15 cellular contexts compared by ENCODE assay signal in the genomic region with DNA sequence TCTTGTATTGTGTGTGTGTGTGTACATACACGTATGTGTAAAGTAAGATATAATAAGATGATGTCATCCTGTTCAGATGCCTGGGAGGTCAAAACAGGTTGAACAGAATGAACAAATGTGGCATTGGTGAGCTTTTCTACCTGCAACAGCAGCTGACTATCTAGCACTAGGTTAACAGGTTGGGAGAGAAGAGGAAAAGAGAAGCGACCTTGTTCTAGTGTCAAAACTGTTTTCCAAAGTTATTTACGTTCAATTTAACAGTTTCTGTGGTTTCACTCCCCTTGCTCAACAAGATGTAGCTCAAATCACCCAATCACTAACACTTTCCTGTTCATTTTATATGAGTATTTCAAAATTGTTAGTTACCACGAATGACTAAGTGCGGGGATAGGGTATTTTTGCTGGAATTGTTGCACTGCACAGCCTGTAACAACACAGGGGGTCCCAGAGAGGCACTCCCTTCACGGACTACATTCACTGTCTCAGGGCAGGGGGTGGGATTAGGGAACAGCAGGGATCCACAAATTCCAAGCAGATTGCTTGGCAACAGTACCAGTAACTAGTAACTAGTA.
DNase-seq lines count a peak whose midpoint lies in the region; ATAC-seq and TF ChIP-seq lines count a peak whose summit lies in the region.
"Had no signal": no experiment of that assay in that cellular context is flagged by ENCODE, and none has a peak within 500 bp of the region (broad histone marks: within the 10 kb centered on the region; RNA-seq: fewer than 3 reads in every experiment).

No MANE protein-coding gene starts in this region.

- CTCF ChIA-PET in MCF 10A (lab: Yijun Ruan, JAX), result interaction anchor here (0.6 kb wide), 1 partner anchor 11 kb away, joined by 4 read pairs; no protein-coding TSS in a partner anchor

- H3K79me2 ChIP-seq in smooth muscle cell (ENCODE audit: low read depth) (no peaks in the 10 kb centered on the region), hepatocyte (no peaks in the 10 kb centered on the region)

- in situ Hi-C loops in gastrocnemius medialis (cut with MboI; ENCODE audit: low sequenced_read_pairs in 4 of 4), result no loop called here

- 74% methylated on average over 6 of the region's 6 CpGs for WGBS in smooth muscle cell (ENCODE audit: low lambda C conversion rate)
- WGBS in hepatocyte (ENCODE audit: low lambda C conversion rate, missing lambda C conversion rate), result 72% methylated on average over 6 of the region's 6 CpGs

- H3K9me3 ChIP-seq in breast epithelium (no peaks in the 10 kb centered on the region), smooth muscle cell (replicated peaks; ENCODE audit: low read depth) (no peaks in the 10 kb centered on the region), gastrocnemius medialis (no peaks in the 10 kb centered on the region), hepatocyte (ENCODE audit: low read depth) (no peaks in the 10 kb centered on the region)
- H3K9me3 ChIP-seq: BE2C, Peyer's patch had no signal

- no peaks in the 10 kb centered on the region for H3K4me1 Mint-ChIP-seq in MCF 10A (ENCODE audit: insufficient read depth, unreplicated experiment)
- H3K4me1 Mint-ChIP-seq in endothelial cell (ENCODE audit: unreplicated experiment), result peaks cover 19% of the 10 kb centered on the region

- H3K27me3 ChIP-seq in breast epithelium (no peaks in the 10 kb centered on the region), smooth muscle cell (ENCODE audit: low read depth) (no peaks in the 10 kb centered on the region), gastrocnemius medialis (no peaks in the 10 kb centered on the region), hepatocyte (no peaks in the 10 kb centered on the region)
- H3K27me3 ChIP-seq: BE2C, Peyer's patch had no signal

- TF ChIP-seq CTCF in MCF 10A (IDR thresholded peaks at IDR 0.05; ENCODE audit: unreplicated experiment) (no peak), breast epithelium (IDR thresholded peaks at IDR 0.05) (no peak), endothelial cell (IDR thresholded peaks at IDR 0.05; ENCODE audit: unreplicated experiment) (no peak), smooth muscle cell (IDR thresholded peaks at IDR 0.05; ENCODE audit: borderline replicate concordance, insufficient read depth, poor library complexity, severe bottlenecking) (no peak), gastrocnemius medialis (IDR thresholded peaks at IDR 0.05 in 4 of 5, conservative IDR thresholded peaks at IDR 0.05 in 1 of 5) (no peak), hepatocyte (IDR thresholded peaks at IDR 0.05; ENCODE audit: poor library complexity) (no peak)

- no peaks in the 10 kb centered on the region for H3F3A ChIP-seq in smooth muscle cell (ENCODE audit: low read depth)

- BruUV-seq in MCF 10A (replicated peaks; lab: Mats Ljungman, UMichigan), result no TSS peak

- H3K4me1 ChIP-seq in breast epithelium (no peaks in the 10 kb centered on the region), smooth muscle cell (ENCODE audit: low read depth) (peaks cover 22% of the 10 kb centered on the region), gastrocnemius medialis (peaks cover 13 to 18% of the 10 kb centered on the region in 2 donors), hepatocyte (ENCODE audit: insufficient read depth) (no peaks in the 10 kb centered on the region)
- H3K4me1 ChIP-seq: BE2C had no signal

- intact Hi-C loops in MCF 10A (cut with micrococcal nuclease), result no loop called here
- intact Hi-C loops in breast epithelium (cut with DNase I; ENCODE audit: low total_unique reads), result no loop called here
- intact Hi-C loops in gastrocnemius medialis (cut with DNase I; ENCODE audit: low total_unique reads), result no loop called here

- H3K36me3 ChIP-seq in breast epithelium (peaks cover 4% of the 10 kb centered on the region), smooth muscle cell (ENCODE audit: low read depth) (no peaks in the 10 kb centered on the region), gastrocnemius medialis (peaks cover 0 to 20% of the 10 kb centered on the region in 2 donors), hepatocyte (replicated peaks; ENCODE audit: insufficient read depth, low read depth) (no peaks in the 10 kb centered on the region)

- H3K9ac ChIP-seq in smooth muscle cell (ENCODE audit: low read depth), result no peak overlapping the region

- H3K4me3 Mint-ChIP-seq in MCF 10A (ENCODE audit: unreplicated experiment), result no peak overlapping the region
- no peak overlapping the region for H3K4me3 Mint-ChIP-seq in endothelial cell (ENCODE audit: unreplicated experiment)
- H3K4me3 Mint-ChIP-seq: HFFc6 had no signal

- H3K4me3 ChIP-seq in breast epithelium, result no peak overlapping the region
- H3K4me3 ChIP-seq in smooth muscle cell, result no peak overlapping the region
- H3K4me3 ChIP-seq in gastrocnemius medialis, result no peak overlapping the region
- no peak overlapping the region for H3K4me3 ChIP-seq in hepatocyte
- H3K4me3 ChIP-seq: Peyer's patch, skin epidermis had no signal

- no peak for TF ChIP-seq POLR2A in breast epithelium (IDR thresholded peaks at IDR 0.05)
- no peak for TF ChIP-seq POLR2A in gastrocnemius medialis (IDR thresholded peaks at IDR 0.05)

- no peaks in the 10 kb centered on the region for H3K9me2 ChIP-seq in hepatocyte (replicated peaks; ENCODE audit: insufficient read depth)

- DNase-seq in MCF 10A (ENCODE audit: unreplicated experiment) (peak; percentile 43), breast epithelium (ENCODE audit: low spot score in 2 of 2) (no peak), NOMO-1 treated with dmso at 0.1 percent for 144 hours (lab: John Stamatoyannopoulos, UW; ENCODE audit: unreplicated experiment) (peak; percentile 76), endothelial cell (ENCODE audit: low spot score) (no peak), smooth muscle cell (lab: John Stamatoyannopoulos, UW; ENCODE audit: unreplicated experiment) (no peak), gastrocnemius medialis (no peak), hepatocyte (ENCODE audit: low spot score) (no peak), NCI-H1092 treated with DMSO at 0.1 percent for 48 hours (lab: John Stamatoyannopoulos, UW) (no peak)
- DNase-seq: BE2C; central memory CD4-positive, alpha-beta T cell; glutamatergic neuron; HFFc6; NCI-H1694; Peyer's patch had no signal

- H4K20me1 ChIP-seq in smooth muscle cell (ENCODE audit: low read depth) (no peaks in the 10 kb centered on the region), hepatocyte (ENCODE audit: insufficient read depth, poor library complexity, severe bottlenecking) (no peaks in the 10 kb centered on the region)

- no peak overlapping the region for H3K27ac Mint-ChIP-seq in MCF 10A (ENCODE audit: low read depth, unreplicated experiment)
- peak overlapping the region; percentile 3 for H3K27ac Mint-ChIP-seq in endothelial cell (ENCODE audit: unreplicated experiment)
- H3K27ac Mint-ChIP-seq: HFFc6 had no signal

- H2AFZ ChIP-seq in smooth muscle cell (ENCODE audit: low read depth) (no peak overlapping the region), hepatocyte (no peak overlapping the region)

- H3K36me3 Mint-ChIP-seq in MCF 10A (ENCODE audit: insufficient read depth, unreplicated experiment) (peaks cover 36% of the 10 kb centered on the region), endothelial cell (ENCODE audit: low read depth, unreplicated experiment) (peaks cover 26% of the 10 kb centered on the region)

- POLR2A ChIA-PET in MCF 10A (lab: Yijun Ruan, JAX), result interaction anchor here (0.7 kb wide), 1 partner anchor 103 kb away, joined by 3 read pairs; no protein-coding TSS in a partner anchor

- H3K27ac ChIP-seq in breast epithelium (no peak overlapping the region), smooth muscle cell (ENCODE audit: low read depth) (peak overlapping the region; percentile 24), gastrocnemius medialis (no peak overlapping the region), hepatocyte (no peak overlapping the region)
- H3K27ac ChIP-seq: Peyer's patch, skin epidermis had no signal

- ATAC-seq in gastrocnemius medialis, result no peak

- no peaks in the 10 kb centered on the region for H3K9me3 Mint-ChIP-seq in MCF 10A (ENCODE audit: unreplicated experiment)
- no peaks in the 10 kb centered on the region for H3K9me3 Mint-ChIP-seq in endothelial cell (ENCODE audit: unreplicated experiment)
- H3K9me3 Mint-ChIP-seq: HFFc6 had no signal

- H3K27me3 Mint-ChIP-seq in MCF 10A (ENCODE audit: insufficient read depth, unreplicated experiment) (no peaks in the 10 kb centered on the region), endothelial cell (ENCODE audit: unreplicated experiment) (no peaks in the 10 kb centered on the region)

- no peak overlapping the region for H3K4me2 ChIP-seq in smooth muscle cell
- no peak overlapping the region for H3K4me2 ChIP-seq in hepatocyte

Comparison
In these comparisons a context has a peak if more than half of its experiments do, and no peak if none do; other contexts are left out.
1. DNase-seq: peak in MCF 10A (single experiment) and NOMO-1 treated with dmso at 0.1 percent for 144 hours (single experiment); none in breast epithelium (0 of 2), endothelial cell (single experiment), smooth muscle cell (single experiment), gastrocnemius medialis (0 of 2), hepatocyte (single experiment) and NCI-H1092 treated with DMSO at 0.1 percent for 48 hours (single experiment).